In genomic region chr3:48422272-48422671, GRCh38 we compare ENCODE assay signal across 23 cellular contexts. TPM values are rescaled to one million over a fixed set of nuclear protein-coding genes. Genes with fewer than 3 reads are reported as not detected.
DNase-seq lines count a peak whose midpoint lies in the region; ATAC-seq and TF ChIP-seq lines count a peak whose summit lies in the region.
"Had no signal": no experiment of that assay in that cellular context is flagged by ENCODE, and none has a peak within 500 bp of the region (broad histone marks: within the 10 kb centered on the region; RNA-seq: fewer than 3 reads in every experiment).

No MANE protein-coding gene starts in this region.

- WGBS in mesendoderm (ENCODE audit: extremely low coverage, insufficient coverage, low lambda C conversion rate) = no CpG with 5 or more reads among the region's 3 CpGs

- H2BK5ac ChIP-seq in mesendoderm (ENCODE audit: low read length) = no peak overlapping the region

- no peaks in the 10 kb centered on the region for H3K27me3 Mint-ChIP-seq in progenitor cell of endocrine pancreas
- no peaks in the 10 kb centered on the region for H3K27me3 Mint-ChIP-seq in activated T-cell treated with anti-CD3 and anti-CD28 coated beads, Interleukin-2, amount 50 U/mL, for 4 hours (ENCODE audit: low read depth)
- H3K27me3 Mint-ChIP-seq: brain had no signal

- H3K79me1 ChIP-seq in mesendoderm (ENCODE audit: low read length) = peaks cover 23% of the 10 kb centered on the region

- H3K4me3 ChIP-seq in GM12865 (ENCODE audit: low read depth, low read length) (no peak overlapping the region), Loucy (ENCODE audit: low read length, poor library complexity, severe bottlenecking) (no peak overlapping the region), choroid plexus epithelial cell (ENCODE audit: low read depth, low read length) (no peak overlapping the region), mesendoderm (ENCODE audit: low read length) (no peak overlapping the region)
- H3K4me3 ChIP-seq: K562, thyroid gland had no signal

- no peak overlapping the region for H3K27ac ChIP-seq in mesendoderm (ENCODE audit: low read depth, low read length)
- H3K27ac ChIP-seq: thyroid gland had no signal

- H4K8ac ChIP-seq in mesendoderm (ENCODE audit: low read depth, low read length) = no peak overlapping the region

- peaks cover 25% of the 10 kb centered on the region for H3K4me1 ChIP-seq in Loucy (ENCODE audit: insufficient read depth, low read length, poor library complexity, severe bottlenecking)
- H3K4me1 ChIP-seq in mesendoderm (ENCODE audit: control insufficient read depth, low read depth, low read length) = no peaks in the 10 kb centered on the region

- no peak overlapping the region for H3K4me2 ChIP-seq in Loucy (ENCODE audit: low read depth, low read length, poor library complexity, severe bottlenecking)
- no peak overlapping the region for H3K4me2 ChIP-seq in mesendoderm (ENCODE audit: low read length)

- H3K4me1 Mint-ChIP-seq in progenitor cell of endocrine pancreas (ENCODE audit: low read depth) = peaks cover 26% of the 10 kb centered on the region
- no peaks in the 10 kb centered on the region for H3K4me1 Mint-ChIP-seq in activated T-cell treated with anti-CD3 and anti-CD28 coated beads, Interleukin-2, amount 50 U/mL, for 4 hours (ENCODE audit: low read depth)

- no peak overlapping the region for H3K4me3 Mint-ChIP-seq in progenitor cell of endocrine pancreas (ENCODE audit: low read depth)
- no peak overlapping the region for H3K4me3 Mint-ChIP-seq in activated T-cell treated with anti-CD3 and anti-CD28 coated beads, Interleukin-2, amount 50 U/mL, for 4 hours
- H3K4me3 Mint-ChIP-seq: activated CD4-positive, alpha-beta T cell treated with anti-CD3 and anti-CD28 coated beads, Interleukin-2, amount 10 ng/mL, durations not matched to agents 24 days and 14 days; activated naive CD4-positive, alpha-beta T cell treated with anti-CD3 and anti-CD28 coated beads for 36 hours; brain had no signal

- H3F3A ChIP-seq in Loucy (ENCODE audit: low read depth) = no peaks in the 10 kb centered on the region

- no peak overlapping the region for H3K4ac ChIP-seq in mesendoderm (ENCODE audit: low read depth, low read length)

- peaks cover 21% of the 10 kb centered on the region for H4K20me1 ChIP-seq in Loucy (ENCODE audit: insufficient read depth, low read length, poor library complexity, severe bottlenecking)

- H3K9ac ChIP-seq in Loucy (ENCODE audit: low read depth, low read length, poor library complexity, severe bottlenecking) = no peak overlapping the region
- no peak overlapping the region for H3K9ac ChIP-seq in mesendoderm (ENCODE audit: low read length)

- H3K9me3 ChIP-seq in Loucy (ENCODE audit: insufficient read depth, low read depth, low read length) = no peaks in the 10 kb centered on the region
- H3K9me3 ChIP-seq: thyroid gland had no signal

- H3K36me3 ChIP-seq in Loucy (ENCODE audit: insufficient read depth, low read length) (peaks cover 30% of the 10 kb centered on the region; the same call in 1 of the 2 replicates), mesendoderm (ENCODE audit: control insufficient read depth, insufficient read depth, low read length) (peaks cover 9% of the 10 kb centered on the region)

- ATAC-seq in HG03280 (IDR thresholded peaks at IDR 0.05; ENCODE audit: unreplicated experiment) = no peak
- no peak for ATAC-seq in activated T-cell treated with anti-CD3 and anti-CD28 coated beads, Interleukin-2, amount 50 U/mL, for 4 hours
- ATAC-seq: K562, left cardiac atrium had no signal

- no peak overlapping the region for H3K27ac Mint-ChIP-seq in progenitor cell of endocrine pancreas
- H3K27ac Mint-ChIP-seq: activated CD4-positive, alpha-beta T cell treated with anti-CD3 and anti-CD28 coated beads, Interleukin-2, amount 10 ng/mL, durations not matched to agents 24 days and 14 days; activated naive CD4-positive, alpha-beta T cell treated with anti-CD3 and anti-CD28 coated beads for 36 hours had no signal

- no peak overlapping the region for H2AFZ ChIP-seq in Loucy (ENCODE audit: low read length)

- H3K56ac ChIP-seq in mesendoderm (ENCODE audit: low read length) = no peak overlapping the region

- DNase-seq in GM12865 (ENCODE audit: low read depth) (no peak), choroid plexus epithelial cell (ENCODE audit: low read depth) (no peak), progenitor cell of endocrine pancreas (ENCODE audit: low spot score, unreplicated experiment) (no peak), foreskin melanocyte (no peak), mesendoderm (no peak)
- DNase-seq in activated T-cell treated with anti-CD3 and anti-CD28 coated beads, Interleukin-2, amount 50 U/mL, for 4 hours = no peak
- DNase-seq: activated CD4-positive, alpha-beta T cell treated with anti-CD3 and anti-CD28 coated beads, Interleukin-2, amount 10 ng/mL, durations not matched to agents 24 days and 14 days; activated naive CD4-positive, alpha-beta T cell treated with anti-CD3 and anti-CD28 coated beads for 36 hours; activated T-cell treated with anti-CD3 and anti-CD28 coated beads for 4 hours; Calu3; effector CD4-positive, alpha-beta T cell; GF-D8; left cardiac atrium; NCI-H1092 treated with DMSO at 0.1 percent for 48 hours; occipital lobe; SHP77 treated with DMSO at 0.1 percent for 48 hours; T-helper 9 cell; thyroid gland had no signal

- H3K27me3 ChIP-seq in Loucy (ENCODE audit: insufficient read depth, low read length, poor library complexity, severe bottlenecking) = no peaks in the 10 kb centered on the region
- no peaks in the 10 kb centered on the region for H3K27me3 ChIP-seq in mesendoderm (ENCODE audit: insufficient read depth, low read length, poor library complexity)
- H3K27me3 ChIP-seq: thyroid gland had no signal

- no peak overlapping the region for H2AK5ac ChIP-seq in mesendoderm (ENCODE audit: low read length)

- no peaks in the 10 kb centered on the region for H3K9me3 Mint-ChIP-seq in progenitor cell of endocrine pancreas (ENCODE audit: low read depth)
- no peaks in the 10 kb centered on the region for H3K9me3 Mint-ChIP-seq in activated T-cell treated with anti-CD3 and anti-CD28 coated beads, Interleukin-2, amount 50 U/mL, for 4 hours
- H3K9me3 Mint-ChIP-seq: activated CD4-positive, alpha-beta T cell treated with anti-CD3 and anti-CD28 coated beads, Interleukin-2, amount 10 ng/mL, durations not matched to agents 24 days and 14 days; activated naive CD4-positive, alpha-beta T cell treated with anti-CD3 and anti-CD28 coated beads for 36 hours; brain had no signal

- H2BK120ac ChIP-seq in mesendoderm (ENCODE audit: low read depth, low read length) = no peak overlapping the region

- H3K36me3 Mint-ChIP-seq in progenitor cell of endocrine pancreas (ENCODE audit: insufficient read depth) = peaks cover 8% of the 10 kb centered on the region
- H3K36me3 Mint-ChIP-seq in activated T-cell treated with anti-CD3 and anti-CD28 coated beads, Interleukin-2, amount 50 U/mL, for 4 hours (ENCODE audit: insufficient read depth) = no peaks in the 10 kb centered on the region
- H3K36me3 Mint-ChIP-seq: brain had no signal

- peak; percentile 20 for TF ChIP-seq CTCF in GM12865 (IDR thresholded peaks at IDR 0.05; ENCODE audit: insufficient read depth, low read depth, low read length, missing control alignments)
- 0 out of 2 replicates have a peak, but pooled peaks have one; percentile 23 for TF ChIP-seq CTCF in Loucy (conservative IDR thresholded peaks at IDR 0.05; ENCODE audit: low read length)
- peak; percentile 26 for TF ChIP-seq CTCF in choroid plexus epithelial cell (conservative IDR thresholded peaks at IDR 0.05; ENCODE audit: low read depth, low read length)
- TF ChIP-seq CTCF in progenitor cell of endocrine pancreas (IDR thresholded peaks at IDR 0.05; ENCODE audit: unreplicated experiment) = peak; percentile 13

- H3K9me2 ChIP-seq in Loucy (replicated peaks; ENCODE audit: low read depth, low read length) = no peaks in the 10 kb centered on the region

- H3K79me2 ChIP-seq in Loucy (ENCODE audit: insufficient read depth, low read length) (peaks cover 57% of the 10 kb centered on the region), mesendoderm (ENCODE audit: control insufficient read depth, insufficient read depth, low read length) (peaks cover 38% of the 10 kb centered on the region)

- H3K18ac ChIP-seq in mesendoderm (ENCODE audit: low read length) = no peak overlapping the region

- H4K5ac ChIP-seq in mesendoderm (ENCODE audit: low read length) = no peak overlapping the region

- H3K23ac ChIP-seq in mesendoderm (ENCODE audit: low read length) = no peak overlapping the region

- H2BK15ac ChIP-seq in mesendoderm (replicated peaks; ENCODE audit: low read depth) = no peak overlapping the region

RNA-seq across cellular contexts. Expression of gene PLXNB1, which starts 7.6 kb away (rescaled TPM):
- 535 and 543 TPM in 2 replicates for total RNA-seq in progenitor cell of endocrine pancreas
- 58.6 TPM for polyA plus RNA-seq in mesendoderm (2013, experiment 1 of 2)
- polyA plus RNA-seq in mesendoderm (2013, experiment 2 of 2) = 54.5 TPM
- total RNA-seq in activated T-cell treated with anti-CD3 and anti-CD28 coated beads, Interleukin-2, amount 50 U/mL, for 4 hours = 1 to 10 TPM; 6.0 to 7.2 (median 6.8) TPM

RNA-seq across cellular contexts. Expression of gene CCDC51, which starts 17.6 kb away (rescaled TPM):
- 11.4 and 13.2 TPM in 2 replicates for total RNA-seq in progenitor cell of endocrine pancreas
- 17.5 TPM for polyA plus RNA-seq in mesendoderm (2013, experiment 1 of 2)
- 16.4 TPM for polyA plus RNA-seq in mesendoderm (2013, experiment 2 of 2)
- 10 to 100 TPM; 21.7 to 29.4 (median 24.7) TPM for total RNA-seq in activated T-cell treated with anti-CD3 and anti-CD28 coated beads, Interleukin-2, amount 50 U/mL, for 4 hours

RNA-seq across cellular contexts. Expression of gene TMA7, which starts 17.8 kb away (rescaled TPM):
- total RNA-seq in progenitor cell of endocrine pancreas = 236 and 253 TPM in 2 replicates
- 1,066 TPM for polyA plus RNA-seq in mesendoderm (2013, experiment 1 of 2)
- 1,068 TPM for polyA plus RNA-seq in mesendoderm (2013, experiment 2 of 2)
- total RNA-seq in activated T-cell treated with anti-CD3 and anti-CD28 coated beads, Interleukin-2, amount 50 U/mL, for 4 hours = 100 to 1,000 TPM; 306 to 337 (median 326) TPM

RNA-seq across cellular contexts. Expression of gene ATRIP, which starts 24.3 kb away (rescaled TPM):
- total RNA-seq in progenitor cell of endocrine pancreas = 13.8 and 15.2 TPM in 2 replicates
- 15.5 TPM for polyA plus RNA-seq in mesendoderm (2013, experiment 1 of 2)
- polyA plus RNA-seq in mesendoderm (2013, experiment 2 of 2) = 16.0 TPM
- 10 to 100 TPM; 17.3 to 17.6 (median 17.5) TPM for total RNA-seq in activated T-cell treated with anti-CD3 and anti-CD28 coated beads, Interleukin-2, amount 50 U/mL, for 4 hours

RNA-seq across cellular contexts. Expression of gene FBXW12, which starts 50.3 kb away (rescaled TPM):
- total RNA-seq in progenitor cell of endocrine pancreas = 0.20 and 0.38 TPM in 2 replicates
- polyA plus RNA-seq in mesendoderm (2013, experiment 1 of 2) = 0.03 TPM
- polyA plus RNA-seq in mesendoderm (2013, experiment 2 of 2) = 0.08 TPM
- not detected for total RNA-seq in activated T-cell treated with anti-CD3 and anti-CD28 coated beads, Interleukin-2, amount 50 U/mL, for 4 hours
- total RNA-seq: activated naive CD4-positive, alpha-beta T cell treated with anti-CD3 and anti-CD28 coated beads for 36 hours; Calu3; K562; left cardiac atrium; mononuclear cell; thyroid gland had no signal

Comparison
In these comparisons a context has a peak if more than half of its experiments do, and no peak if none do; other contexts are left out.
1. RNA of gene PLXNB1, which starts 7.6 kb away (total RNA-seq): 535 to 543 TPM in progenitor cell of endocrine pancreas; 6.0 to 7.2 TPM in activated T-cell treated with anti-CD3 and anti-CD28 coated beads, Interleukin-2, amount 50 U/mL, for 4 hours; every median in the first group is over 10 times any median in the second.
2. Peak in every context shown above with its lines, with median percentiles within 50 percentile points of each other: CTCF ChIP-seq.